In the genomic region with DNA sequence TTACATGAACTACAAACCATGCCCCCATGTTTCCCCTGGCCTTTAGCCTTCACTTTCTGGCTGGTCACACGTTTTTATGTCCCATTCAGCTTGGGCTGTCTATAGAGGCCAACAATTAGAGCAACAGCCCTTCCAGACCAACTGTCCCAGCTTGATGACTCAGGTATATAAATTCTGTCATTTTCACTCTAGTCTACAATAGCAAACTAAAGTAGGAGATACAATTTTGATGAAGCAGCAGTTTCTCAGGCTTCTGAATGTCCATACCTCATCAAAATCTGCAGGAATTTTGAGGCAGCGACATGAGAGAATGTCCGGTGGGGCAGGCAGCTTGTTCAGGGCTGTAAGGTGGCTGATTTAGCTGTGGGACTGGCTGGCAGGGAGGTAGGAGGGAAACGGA, we compare ENCODE assay signal across 1 cellular context.
TF ChIP-seq lines count a peak whose summit lies in the region.

No MANE protein-coding gene starts in this region.

TF ChIP-seq in HepG2, 621 proteins besides CTCF, POLR2A, EP300 and RAD21:
- TF ChIP-seq ZNF619 (CRISPR knock-in tag; IDR thresholded peaks at IDR 0.05) (no peak), ZNF773 (CRISPR knock-in tag; IDR thresholded peaks at IDR 0.05; ENCODE audit: borderline replicate concordance) (no peak), SP4 (CRISPR knock-in tag; IDR thresholded peaks at IDR 0.05) (no peak), MXD4 (CRISPR knock-in tag; IDR thresholded peaks at IDR 0.05) (no peak), FOXO1 (CRISPR knock-in tag; IDR thresholded peaks at IDR 0.05) (no peak), LCORL (IDR thresholded peaks at IDR 0.05) (no peak), LCORL (CRISPR knock-in tag; IDR thresholded peaks at IDR 0.05) (no peak), ZNF792 (CRISPR knock-in tag; IDR thresholded peaks at IDR 0.05) (no peak), ZNF484 (CRISPR knock-in tag; IDR thresholded peaks at IDR 0.05; ENCODE audit: borderline replicate concordance, low read depth) (no peak), MAFK (conservative IDR thresholded peaks at IDR 0.05 in 1 of 2, IDR thresholded peaks at IDR 0.05 in 1 of 2; ENCODE audit: low read length in 2 of 2) (peak; percentile 69 to 70), NFE2L1 (CRISPR knock-in tag; IDR thresholded peaks at IDR 0.05; ENCODE audit: borderline replicate concordance) (no peak), TEAD2 (CRISPR knock-in tag; IDR thresholded peaks at IDR 0.05) (no peak), MAFF (IDR thresholded peaks at IDR 0.05; ENCODE audit: low read depth, low read length) (peak; percentile 69)
- TF ChIP-seq, protein P1, sequence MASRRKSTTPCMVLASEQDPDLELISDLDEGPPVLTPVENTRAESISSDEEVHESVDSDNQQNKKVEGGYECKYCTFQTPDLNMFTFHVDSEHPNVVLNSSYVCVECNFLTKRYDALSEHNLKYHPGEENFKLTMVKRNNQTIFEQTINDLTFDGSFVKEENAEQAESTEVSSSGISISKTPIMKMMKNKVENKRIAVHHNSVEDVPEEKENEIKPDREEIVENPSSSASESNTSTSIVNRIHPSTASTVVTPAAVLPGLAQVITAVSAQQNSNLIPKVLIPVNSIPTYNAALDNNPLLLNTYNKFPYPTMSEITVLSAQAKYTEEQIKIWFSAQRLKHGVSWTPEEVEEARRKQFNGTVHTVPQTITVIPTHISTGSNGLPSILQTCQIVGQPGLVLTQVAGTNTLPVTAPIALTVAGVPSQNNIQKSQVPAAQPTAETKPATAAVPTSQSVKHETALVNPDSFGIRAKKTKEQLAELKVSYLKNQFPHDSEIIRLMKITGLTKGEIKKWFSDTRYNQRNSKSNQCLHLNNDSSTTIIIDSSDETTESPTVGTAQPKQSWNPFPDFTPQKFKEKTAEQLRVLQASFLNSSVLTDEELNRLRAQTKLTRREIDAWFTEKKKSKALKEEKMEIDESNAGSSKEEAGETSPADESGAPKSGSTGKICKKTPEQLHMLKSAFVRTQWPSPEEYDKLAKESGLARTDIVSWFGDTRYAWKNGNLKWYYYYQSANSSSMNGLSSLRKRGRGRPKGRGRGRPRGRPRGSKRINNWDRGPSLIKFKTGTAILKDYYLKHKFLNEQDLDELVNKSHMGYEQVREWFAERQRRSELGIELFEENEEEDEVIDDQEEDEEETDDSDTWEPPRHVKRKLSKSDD (CRISPR knock-in tag; IDR thresholded peaks at IDR 0.05; ENCODE audit: low read depth) = no peak
- TF ChIP-seq, protein P2, sequence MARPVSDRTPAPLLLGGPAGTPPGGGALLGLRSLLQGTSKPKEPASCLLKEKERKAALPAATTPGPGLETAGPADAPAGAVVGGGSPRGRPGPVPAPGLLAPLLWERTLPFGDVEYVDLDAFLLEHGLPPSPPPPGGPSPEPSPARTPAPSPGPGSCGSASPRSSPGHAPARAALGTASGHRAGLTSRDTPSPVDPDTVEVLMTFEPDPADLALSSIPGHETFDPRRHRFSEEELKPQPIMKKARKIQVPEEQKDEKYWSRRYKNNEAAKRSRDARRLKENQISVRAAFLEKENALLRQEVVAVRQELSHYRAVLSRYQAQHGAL (CRISPR knock-in tag; IDR thresholded peaks at IDR 0.05; ENCODE audit: not compliant biosample characterization) = no peak
- TF ChIP-seq, protein P3, sequence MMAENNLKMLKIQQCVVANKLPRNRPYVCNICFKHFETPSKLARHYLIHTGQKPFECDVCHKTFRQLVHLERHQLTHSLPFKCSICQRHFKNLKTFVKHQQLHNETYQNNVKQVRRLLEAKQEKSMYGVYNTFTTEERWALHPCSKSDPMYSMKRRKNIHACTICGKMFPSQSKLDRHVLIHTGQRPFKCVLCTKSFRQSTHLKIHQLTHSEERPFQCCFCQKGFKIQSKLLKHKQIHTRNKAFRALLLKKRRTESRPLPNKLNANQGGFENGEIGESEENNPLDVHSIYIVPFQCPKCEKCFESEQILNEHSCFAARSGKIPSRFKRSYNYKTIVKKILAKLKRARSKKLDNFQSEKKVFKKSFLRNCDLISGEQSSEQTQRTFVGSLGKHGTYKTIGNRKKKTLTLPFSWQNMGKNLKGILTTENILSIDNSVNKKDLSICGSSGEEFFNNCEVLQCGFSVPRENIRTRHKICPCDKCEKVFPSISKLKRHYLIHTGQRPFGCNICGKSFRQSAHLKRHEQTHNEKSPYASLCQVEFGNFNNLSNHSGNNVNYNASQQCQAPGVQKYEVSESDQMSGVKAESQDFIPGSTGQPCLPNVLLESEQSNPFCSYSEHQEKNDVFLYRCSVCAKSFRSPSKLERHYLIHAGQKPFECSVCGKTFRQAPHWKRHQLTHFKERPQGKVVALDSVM (CRISPR knock-in tag; IDR thresholded peaks at IDR 0.05) = no peak
